8 cellular contexts compared by ENCODE assay signal in genomic region chrX:80810365-80810978, GRCh38. TPM values are rescaled to one million over a fixed set of nuclear protein-coding genes. Genes with fewer than 3 reads are reported as not detected.
DNase-seq lines count a peak whose midpoint lies in the region; ATAC-seq and TF ChIP-seq lines count a peak whose summit lies in the region.

No MANE protein-coding gene starts in this region.

- peaks cover 36% of the 10 kb centered on the region for H3K4me1 ChIP-seq in CD4-positive, alpha-beta memory T cell (ENCODE audit: insufficient read depth, low read length)
- H3K4me1 ChIP-seq in colonic mucosa: no peaks in the 10 kb centered on the region

- H3K27ac ChIP-seq in CD4-positive, alpha-beta memory T cell (ENCODE audit: low read depth, low read length): peak overlapping the region; percentile 88
- H3K27ac ChIP-seq in colonic mucosa: no peak overlapping the region

- peaks cover 0 to 6% of the 10 kb centered on the region in 2 donors for H3K27me3 Mint-ChIP-seq in CD4-positive, alpha-beta memory T cell
- no peaks in the 10 kb centered on the region for H3K27me3 Mint-ChIP-seq in naive B cell

- ATAC-seq in naive B cell (ENCODE audit: low read depth in 2 of 2): no peak
- no peak for ATAC-seq in GM21717 (IDR thresholded peaks at IDR 0.05; ENCODE audit: unreplicated experiment)

- H3K27ac Mint-ChIP-seq in CD4-positive, alpha-beta memory T cell: peak overlapping the region; percentile 94 to 99 (median 97)
- H3K27ac Mint-ChIP-seq in naive B cell: peak overlapping the region in 5 of 6 donors; percentile 91 to 100 (median 98)

- TF ChIP-seq CTCF in colonic mucosa (IDR thresholded peaks at IDR 0.05): no peak

- H3K4me1 Mint-ChIP-seq in CD4-positive, alpha-beta memory T cell: peaks cover 10 to 40% (median 22%) of the 10 kb centered on the region in 4 donors
- peaks cover 8 to 25% (median 11%) of the 10 kb centered on the region in 3 donors for H3K4me1 Mint-ChIP-seq in naive B cell

- no peak for DNase-seq in CD4-positive, alpha-beta memory T cell
- DNase-seq in MG63: no peak
- DNase-seq in colonic mucosa: no peak
- no peak for DNase-seq in naive B cell
- DNase-seq in ureter (ENCODE audit: low spot score): no peak
- DNase-seq in cerebellar cortex (ENCODE audit: low spot score): no peak
- no peak for DNase-seq in cerebellar nuclear complex (lab: John Stamatoyannopoulos, UW)

- peaks cover 0 to 8% (median under 1%) of the 10 kb centered on the region in 8 donors for H3K9me3 Mint-ChIP-seq in CD4-positive, alpha-beta memory T cell
- peaks cover 0 to 4% (median 0%) of the 10 kb centered on the region in 7 donors for H3K9me3 Mint-ChIP-seq in naive B cell

- peak overlapping the region; percentile 52 to 80 for H3K4me3 ChIP-seq in CD4-positive, alpha-beta memory T cell (ENCODE audit: low read length in 2 of 2)
- H3K4me3 ChIP-seq in MG63 (peak overlapping the region; percentile 74), colonic mucosa (peak overlapping the region; percentile 35)

- peak overlapping the region; percentile 89 to 97 (median 94) for H3K4me3 Mint-ChIP-seq in CD4-positive, alpha-beta memory T cell
- peak overlapping the region; percentile 81 to 97 (median 95) for H3K4me3 Mint-ChIP-seq in naive B cell

- CTCF ChIA-PET in CD4-positive, alpha-beta memory T cell (lab: Charles Lee; ENCODE audit: partially characterized antibody): interaction anchor here (1.0 to 1.2 kb wide), 4 partner anchors 26 to 391 kb away, joined by 3 to 4 read pairs (median 3); partner anchors contain the start of genes HMGN5 and SH3BGRL

- intact Hi-C loops in CD4-positive, alpha-beta memory T cell (cut with micrococcal nuclease): loop anchor here (2.0 kb wide), 1 partner anchor 392 kb away; the partner anchor contains the start of gene SH3BGRL
- intact Hi-C loops in colonic mucosa (cut with DNase I): no loop called here

- peak overlapping the region; percentile 38 to 60 for H3K9ac ChIP-seq in colonic mucosa (ENCODE audit: low read depth in 2 of 2, low read length in 2 of 2)

- H3K36me3 Mint-ChIP-seq in CD4-positive, alpha-beta memory T cell: peaks cover 0 to 13% of the 10 kb centered on the region in 2 donors
- H3K36me3 Mint-ChIP-seq in naive B cell: no peaks in the 10 kb centered on the region

- H3K27me3 ChIP-seq in CD4-positive, alpha-beta memory T cell (ENCODE audit: insufficient read depth, low read length): no peaks in the 10 kb centered on the region
- H3K27me3 ChIP-seq in MG63: no peaks in the 10 kb centered on the region
- no peaks in the 10 kb centered on the region for H3K27me3 ChIP-seq in colonic mucosa

- no peaks in the 10 kb centered on the region for H3K36me3 ChIP-seq in CD4-positive, alpha-beta memory T cell (ENCODE audit: insufficient read depth, low read length)
- no peaks in the 10 kb centered on the region for H3K36me3 ChIP-seq in MG63
- H3K36me3 ChIP-seq in colonic mucosa: no peaks in the 10 kb centered on the region

- POLR2A ChIA-PET in CD4-positive, alpha-beta memory T cell (lab: Charles Lee; ENCODE audit: partially characterized antibody): interaction anchor here (0.5 to 2.4 kb wide), 7 partner anchors 8 to 1552 kb away, joined by 3 to 20 read pairs (median 4); partner anchors contain the start of genes HMGN5 and SH3BGRL

- no peaks in the 10 kb centered on the region for H3K9me3 ChIP-seq in CD4-positive, alpha-beta memory T cell (ENCODE audit: control insufficient read depth in 1 of 2, low read length in 2 of 2)
- H3K9me3 ChIP-seq in MG63: no peaks in the 10 kb centered on the region
- H3K9me3 ChIP-seq in colonic mucosa: no peaks in the 10 kb centered on the region

RNA-seq across cellular contexts. Expression of gene BRWD3, which starts 0.8 kb away (rescaled TPM):
- total RNA-seq in CD4-positive, alpha-beta memory T cell: 10 to 100 TPM; 33.2 to 35.8 TPM
- polyA plus RNA-seq in CD4-positive, alpha-beta memory T cell: 1 to 10 TPM in 1 of 2 donors, under 1 TPM in 1; 0.65 to 2.5 TPM
- 2.4 and 5.4 TPM in 2 replicates for total RNA-seq in MG63 (2014; rRNA removed; shearing (Covaris generic); ENCODE audit: low replicate concordance)
- total RNA-seq in colonic mucosa (10 to 100 TPM; 24.9 to 32.7 TPM), ureter (27.3 TPM)
- 1 to 10 TPM in 5 of 6 donors, under 1 TPM in 1; 0.06 to 4.3 (median 3.4) TPM for polyA plus RNA-seq in naive B cell (ENCODE audit: low read depth in 6 of 6)
